Comparison of ENCODE assay signal across 1 cellular context in the genomic region with DNA sequence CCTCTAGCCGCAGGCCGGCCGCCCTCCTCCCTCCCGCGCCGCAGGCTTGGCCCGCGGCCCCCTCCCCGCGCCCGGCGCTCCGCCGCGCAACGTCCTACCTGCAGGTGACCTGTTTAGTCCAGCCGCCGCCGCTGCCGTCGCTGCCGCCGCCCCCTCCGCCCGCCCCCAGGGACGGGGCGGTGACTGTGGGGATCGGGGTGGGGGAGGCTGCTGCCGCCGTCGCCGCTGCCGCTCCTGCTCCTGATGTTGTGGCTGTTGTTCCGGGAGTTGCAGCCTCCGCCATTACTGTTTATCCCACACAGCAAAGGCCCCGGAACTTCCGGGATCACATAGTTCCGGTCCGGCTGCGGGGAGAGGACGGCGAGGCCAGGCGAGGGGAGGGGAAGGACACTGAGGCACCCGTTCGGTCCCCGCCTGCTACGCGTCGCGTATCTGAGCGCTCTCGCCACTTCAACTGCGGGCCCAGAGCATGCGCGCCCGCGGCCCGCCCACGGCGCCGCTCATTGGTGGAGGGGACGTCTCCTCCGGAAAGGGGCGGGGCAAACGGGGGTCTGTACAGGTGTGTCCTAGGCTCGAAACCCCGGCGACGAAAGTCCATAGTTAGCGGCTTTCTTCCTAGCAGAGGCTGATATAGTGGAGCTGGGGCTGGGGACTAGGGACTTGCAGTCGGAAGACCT.
A peak's percentile ranks its signal among the peaks of the same experiment; 100 is the strongest.
TF ChIP-seq lines count a peak whose summit lies in the region.

A gene with protein sequence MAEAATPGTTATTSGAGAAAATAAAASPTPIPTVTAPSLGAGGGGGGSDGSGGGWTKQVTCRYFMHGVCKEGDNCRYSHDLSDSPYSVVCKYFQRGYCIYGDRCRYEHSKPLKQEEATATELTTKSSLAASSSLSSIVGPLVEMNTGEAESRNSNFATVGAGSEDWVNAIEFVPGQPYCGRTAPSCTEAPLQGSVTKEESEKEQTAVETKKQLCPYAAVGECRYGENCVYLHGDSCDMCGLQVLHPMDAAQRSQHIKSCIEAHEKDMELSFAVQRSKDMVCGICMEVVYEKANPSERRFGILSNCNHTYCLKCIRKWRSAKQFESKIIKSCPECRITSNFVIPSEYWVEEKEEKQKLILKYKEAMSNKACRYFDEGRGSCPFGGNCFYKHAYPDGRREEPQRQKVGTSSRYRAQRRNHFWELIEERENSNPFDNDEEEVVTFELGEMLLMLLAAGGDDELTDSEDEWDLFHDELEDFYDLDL (minus strand): TSS at position 444 of the 677 bp plus-strand sequence. CDS start 161 bp downstream, at position 283.

TF ChIP-seq in K562, 482 proteins besides CTCF, POLR2A, EP300 and RAD21 (continued from another document and continues in another):
- TF ChIP-seq, protein P1, sequence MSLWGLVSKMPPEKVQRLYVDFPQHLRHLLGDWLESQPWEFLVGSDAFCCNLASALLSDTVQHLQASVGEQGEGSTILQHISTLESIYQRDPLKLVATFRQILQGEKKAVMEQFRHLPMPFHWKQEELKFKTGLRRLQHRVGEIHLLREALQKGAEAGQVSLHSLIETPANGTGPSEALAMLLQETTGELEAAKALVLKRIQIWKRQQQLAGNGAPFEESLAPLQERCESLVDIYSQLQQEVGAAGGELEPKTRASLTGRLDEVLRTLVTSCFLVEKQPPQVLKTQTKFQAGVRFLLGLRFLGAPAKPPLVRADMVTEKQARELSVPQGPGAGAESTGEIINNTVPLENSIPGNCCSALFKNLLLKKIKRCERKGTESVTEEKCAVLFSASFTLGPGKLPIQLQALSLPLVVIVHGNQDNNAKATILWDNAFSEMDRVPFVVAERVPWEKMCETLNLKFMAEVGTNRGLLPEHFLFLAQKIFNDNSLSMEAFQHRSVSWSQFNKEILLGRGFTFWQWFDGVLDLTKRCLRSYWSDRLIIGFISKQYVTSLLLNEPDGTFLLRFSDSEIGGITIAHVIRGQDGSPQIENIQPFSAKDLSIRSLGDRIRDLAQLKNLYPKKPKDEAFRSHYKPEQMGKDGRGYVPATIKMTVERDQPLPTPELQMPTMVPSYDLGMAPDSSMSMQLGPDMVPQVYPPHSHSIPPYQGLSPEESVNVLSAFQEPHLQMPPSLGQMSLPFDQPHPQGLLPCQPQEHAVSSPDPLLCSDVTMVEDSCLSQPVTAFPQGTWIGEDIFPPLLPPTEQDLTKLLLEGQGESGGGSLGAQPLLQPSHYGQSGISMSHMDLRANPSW (CRISPR knock-in tag; IDR thresholded peaks at IDR 0.05): no peak
- TF ChIP-seq POLR2AphosphoS5 (IDR thresholded peaks at IDR 0.05; ENCODE audit: control insufficient read depth, insufficient read depth, low read depth, low read length) (peak; percentile 89), EGR1 (conservative IDR thresholded peaks at IDR 0.05) (peak; percentile 81), LCOR (CRISPR knock-in tag; IDR thresholded peaks at IDR 0.05) (no peak), EWSR1 (IDR thresholded peaks at IDR 0.05; ENCODE audit: borderline replicate concordance, low read depth, partially characterized antibody) (no peak), ZNF124 (CRISPR knock-in tag; IDR thresholded peaks at IDR 0.05) (no peak), JUNB (CRISPR knock-in tag; conservative IDR thresholded peaks at IDR 0.05) (0 out of 2 replicates have a peak, but pooled peaks have one; percentile 22), KHSRP (IDR thresholded peaks at IDR 0.05) (no peak), ELF4 (CRISPR knock-in tag; IDR thresholded peaks at IDR 0.05) (peak; percentile 93), KDM2B (CRISPR knock-in tag; IDR thresholded peaks at IDR 0.05) (0 out of 2 replicates have a peak, but pooled peaks have one; percentile 62), KLF6 (CRISPR knock-in tag; IDR thresholded peaks at IDR 0.05; ENCODE audit: borderline replicate concordance) (no peak), ETV1 (tag; conservative IDR thresholded peaks at IDR 0.05; ENCODE audit: low read depth) (peak; percentile 95), GABPB2 (CRISPR knock-in tag; conservative IDR thresholded peaks at IDR 0.05) (no peak), GATAD2B (IDR thresholded peaks at IDR 0.05; ENCODE audit: borderline replicate concordance) (peak; percentile 92), MAZ (CRISPR knock-in tag; conservative IDR thresholded peaks at IDR 0.05 in 1 of 2, IDR thresholded peaks at IDR 0.05 in 1 of 2) (peak; percentile 78 to 83), GATA2 (CRISPR knock-in tag; IDR thresholded peaks at IDR 0.05) (no peak), ZNF551 (CRISPR knock-in tag; IDR thresholded peaks at IDR 0.05) (no peak), CHD4 (IDR thresholded peaks at IDR 0.05; ENCODE audit: insufficient read depth, insufficient replicate concordance, low read depth, low read length, poor library complexity, severe bottlenecking) (peak; percentile 87), RUNX1 (IDR thresholded peaks at IDR 0.05; ENCODE audit: low read depth) (0 out of 2 replicates have a peak, but pooled peaks have one; percentile 33), MAFG (tag; conservative IDR thresholded peaks at IDR 0.05) (no peak), MCM3 (IDR thresholded peaks at IDR 0.05) (no peak), SIN3B (IDR thresholded peaks at IDR 0.05; ENCODE audit: low read depth) (peak; percentile 87), SMAD2 (IDR thresholded peaks at IDR 0.05; ENCODE audit: low read depth, low read length) (no peak), NELFE (IDR thresholded peaks at IDR 0.05; ENCODE audit: insufficient read depth, insufficient read length) (no peak), FOXP1 (CRISPR knock-in tag; IDR thresholded peaks at IDR 0.05) (peak; percentile 96), NFE2L1 (tag; IDR thresholded peaks at IDR 0.05; ENCODE audit: borderline replicate concordance, low read depth) (no peak), RAD51 (IDR thresholded peaks at IDR 0.05; ENCODE audit: borderline replicate concordance, low read depth) (no peak; the same call in 1 of the 2 replicates), ZNF75A (CRISPR knock-in tag; IDR thresholded peaks at IDR 0.05) (no peak; the same call in 1 of the 2 replicates), NR4A1 (CRISPR knock-in tag; IDR thresholded peaks at IDR 0.05) (no peak), NR4A1 (tag; IDR thresholded peaks at IDR 0.05) (no peak), PTTG1 (tag; IDR thresholded peaks at IDR 0.05; ENCODE audit: low read depth) (no peak), ZZZ3 (IDR thresholded peaks at IDR 0.05) (no peak), ETV6 (IDR thresholded peaks at IDR 0.05; ENCODE audit: borderline replicate concordance in 1 of 2, low read depth in 2 of 2, low read length in 1 of 2) (peak in 1 of 2 experiments; percentile 67; a peak in 1 of 4 replicates), ETV6 (CRISPR knock-in tag; IDR thresholded peaks at IDR 0.05; ENCODE audit: borderline replicate concordance) (no peak), GTF2F1 (IDR thresholded peaks at IDR 0.05; ENCODE audit: low read depth, low read length) (peak; percentile 64; the same call in 1 of the 2 replicates)
- TF ChIP-seq, protein P2, sequence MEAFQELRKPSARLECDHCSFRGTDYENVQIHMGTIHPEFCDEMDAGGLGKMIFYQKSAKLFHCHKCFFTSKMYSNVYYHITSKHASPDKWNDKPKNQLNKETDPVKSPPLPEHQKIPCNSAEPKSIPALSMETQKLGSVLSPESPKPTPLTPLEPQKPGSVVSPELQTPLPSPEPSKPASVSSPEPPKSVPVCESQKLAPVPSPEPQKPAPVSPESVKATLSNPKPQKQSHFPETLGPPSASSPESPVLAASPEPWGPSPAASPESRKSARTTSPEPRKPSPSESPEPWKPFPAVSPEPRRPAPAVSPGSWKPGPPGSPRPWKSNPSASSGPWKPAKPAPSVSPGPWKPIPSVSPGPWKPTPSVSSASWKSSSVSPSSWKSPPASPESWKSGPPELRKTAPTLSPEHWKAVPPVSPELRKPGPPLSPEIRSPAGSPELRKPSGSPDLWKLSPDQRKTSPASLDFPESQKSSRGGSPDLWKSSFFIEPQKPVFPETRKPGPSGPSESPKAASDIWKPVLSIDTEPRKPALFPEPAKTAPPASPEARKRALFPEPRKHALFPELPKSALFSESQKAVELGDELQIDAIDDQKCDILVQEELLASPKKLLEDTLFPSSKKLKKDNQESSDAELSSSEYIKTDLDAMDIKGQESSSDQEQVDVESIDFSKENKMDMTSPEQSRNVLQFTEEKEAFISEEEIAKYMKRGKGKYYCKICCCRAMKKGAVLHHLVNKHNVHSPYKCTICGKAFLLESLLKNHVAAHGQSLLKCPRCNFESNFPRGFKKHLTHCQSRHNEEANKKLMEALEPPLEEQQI (IDR thresholded peaks at IDR 0.05): no peak
- TF ChIP-seq, protein P3, sequence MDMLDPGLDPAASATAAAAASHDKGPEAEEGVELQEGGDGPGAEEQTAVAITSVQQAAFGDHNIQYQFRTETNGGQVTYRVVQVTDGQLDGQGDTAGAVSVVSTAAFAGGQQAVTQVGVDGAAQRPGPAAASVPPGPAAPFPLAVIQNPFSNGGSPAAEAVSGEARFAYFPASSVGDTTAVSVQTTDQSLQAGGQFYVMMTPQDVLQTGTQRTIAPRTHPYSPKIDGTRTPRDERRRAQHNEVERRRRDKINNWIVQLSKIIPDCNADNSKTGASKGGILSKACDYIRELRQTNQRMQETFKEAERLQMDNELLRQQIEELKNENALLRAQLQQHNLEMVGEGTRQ (CRISPR knock-in tag; IDR thresholded peaks at IDR 0.05): no peak
- TF ChIP-seq, protein P4, sequence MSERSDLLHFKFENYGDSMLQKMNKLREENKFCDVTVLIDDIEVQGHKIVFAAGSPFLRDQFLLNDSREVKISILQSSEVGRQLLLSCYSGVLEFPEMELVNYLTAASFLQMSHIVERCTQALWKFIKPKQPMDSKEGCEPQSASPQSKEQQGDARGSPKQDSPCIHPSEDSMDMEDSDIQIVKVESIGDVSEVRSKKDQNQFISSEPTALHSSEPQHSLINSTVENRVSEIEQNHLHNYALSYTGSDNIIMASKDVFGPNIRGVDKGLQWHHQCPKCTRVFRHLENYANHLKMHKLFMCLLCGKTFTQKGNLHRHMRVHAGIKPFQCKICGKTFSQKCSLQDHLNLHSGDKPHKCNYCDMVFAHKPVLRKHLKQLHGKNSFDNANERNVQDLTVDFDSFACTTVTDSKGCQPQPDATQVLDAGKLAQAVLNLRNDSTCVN (CRISPR knock-in tag; IDR thresholded peaks at IDR 0.05): no peak
- TF ChIP-seq, protein P5, sequence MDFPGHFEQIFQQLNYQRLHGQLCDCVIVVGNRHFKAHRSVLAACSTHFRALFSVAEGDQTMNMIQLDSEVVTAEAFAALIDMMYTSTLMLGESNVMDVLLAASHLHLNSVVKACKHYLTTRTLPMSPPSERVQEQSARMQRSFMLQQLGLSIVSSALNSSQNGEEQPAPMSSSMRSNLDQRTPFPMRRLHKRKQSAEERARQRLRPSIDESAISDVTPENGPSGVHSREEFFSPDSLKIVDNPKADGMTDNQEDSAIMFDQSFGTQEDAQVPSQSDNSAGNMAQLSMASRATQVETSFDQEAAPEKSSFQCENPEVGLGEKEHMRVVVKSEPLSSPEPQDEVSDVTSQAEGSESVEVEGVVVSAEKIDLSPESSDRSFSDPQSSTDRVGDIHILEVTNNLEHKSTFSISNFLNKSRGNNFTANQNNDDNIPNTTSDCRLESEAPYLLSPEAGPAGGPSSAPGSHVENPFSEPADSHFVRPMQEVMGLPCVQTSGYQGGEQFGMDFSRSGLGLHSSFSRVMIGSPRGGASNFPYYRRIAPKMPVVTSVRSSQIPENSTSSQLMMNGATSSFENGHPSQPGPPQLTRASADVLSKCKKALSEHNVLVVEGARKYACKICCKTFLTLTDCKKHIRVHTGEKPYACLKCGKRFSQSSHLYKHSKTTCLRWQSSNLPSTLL (IDR thresholded peaks at IDR 0.05): no peak
- TF ChIP-seq, protein P6, sequence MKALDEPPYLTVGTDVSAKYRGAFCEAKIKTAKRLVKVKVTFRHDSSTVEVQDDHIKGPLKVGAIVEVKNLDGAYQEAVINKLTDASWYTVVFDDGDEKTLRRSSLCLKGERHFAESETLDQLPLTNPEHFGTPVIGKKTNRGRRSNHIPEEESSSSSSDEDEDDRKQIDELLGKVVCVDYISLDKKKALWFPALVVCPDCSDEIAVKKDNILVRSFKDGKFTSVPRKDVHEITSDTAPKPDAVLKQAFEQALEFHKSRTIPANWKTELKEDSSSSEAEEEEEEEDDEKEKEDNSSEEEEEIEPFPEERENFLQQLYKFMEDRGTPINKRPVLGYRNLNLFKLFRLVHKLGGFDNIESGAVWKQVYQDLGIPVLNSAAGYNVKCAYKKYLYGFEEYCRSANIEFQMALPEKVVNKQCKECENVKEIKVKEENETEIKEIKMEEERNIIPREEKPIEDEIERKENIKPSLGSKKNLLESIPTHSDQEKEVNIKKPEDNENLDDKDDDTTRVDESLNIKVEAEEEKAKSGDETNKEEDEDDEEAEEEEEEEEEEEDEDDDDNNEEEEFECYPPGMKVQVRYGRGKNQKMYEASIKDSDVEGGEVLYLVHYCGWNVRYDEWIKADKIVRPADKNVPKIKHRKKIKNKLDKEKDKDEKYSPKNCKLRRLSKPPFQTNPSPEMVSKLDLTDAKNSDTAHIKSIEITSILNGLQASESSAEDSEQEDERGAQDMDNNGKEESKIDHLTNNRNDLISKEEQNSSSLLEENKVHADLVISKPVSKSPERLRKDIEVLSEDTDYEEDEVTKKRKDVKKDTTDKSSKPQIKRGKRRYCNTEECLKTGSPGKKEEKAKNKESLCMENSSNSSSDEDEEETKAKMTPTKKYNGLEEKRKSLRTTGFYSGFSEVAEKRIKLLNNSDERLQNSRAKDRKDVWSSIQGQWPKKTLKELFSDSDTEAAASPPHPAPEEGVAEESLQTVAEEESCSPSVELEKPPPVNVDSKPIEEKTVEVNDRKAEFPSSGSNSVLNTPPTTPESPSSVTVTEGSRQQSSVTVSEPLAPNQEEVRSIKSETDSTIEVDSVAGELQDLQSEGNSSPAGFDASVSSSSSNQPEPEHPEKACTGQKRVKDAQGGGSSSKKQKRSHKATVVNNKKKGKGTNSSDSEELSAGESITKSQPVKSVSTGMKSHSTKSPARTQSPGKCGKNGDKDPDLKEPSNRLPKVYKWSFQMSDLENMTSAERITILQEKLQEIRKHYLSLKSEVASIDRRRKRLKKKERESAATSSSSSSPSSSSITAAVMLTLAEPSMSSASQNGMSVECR (CRISPR knock-in tag; IDR thresholded peaks at IDR 0.05): peak; percentile 87
- TF ChIP-seq, protein P7, sequence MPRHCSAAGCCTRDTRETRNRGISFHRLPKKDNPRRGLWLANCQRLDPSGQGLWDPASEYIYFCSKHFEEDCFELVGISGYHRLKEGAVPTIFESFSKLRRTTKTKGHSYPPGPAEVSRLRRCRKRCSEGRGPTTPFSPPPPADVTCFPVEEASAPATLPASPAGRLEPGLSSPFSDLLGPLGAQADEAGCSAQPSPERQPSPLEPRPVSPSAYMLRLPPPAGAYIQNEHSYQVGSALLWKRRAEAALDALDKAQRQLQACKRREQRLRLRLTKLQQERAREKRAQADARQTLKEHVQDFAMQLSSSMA (CRISPR knock-in tag; IDR thresholded peaks at IDR 0.05): no peak
- TF ChIP-seq, protein P8, sequence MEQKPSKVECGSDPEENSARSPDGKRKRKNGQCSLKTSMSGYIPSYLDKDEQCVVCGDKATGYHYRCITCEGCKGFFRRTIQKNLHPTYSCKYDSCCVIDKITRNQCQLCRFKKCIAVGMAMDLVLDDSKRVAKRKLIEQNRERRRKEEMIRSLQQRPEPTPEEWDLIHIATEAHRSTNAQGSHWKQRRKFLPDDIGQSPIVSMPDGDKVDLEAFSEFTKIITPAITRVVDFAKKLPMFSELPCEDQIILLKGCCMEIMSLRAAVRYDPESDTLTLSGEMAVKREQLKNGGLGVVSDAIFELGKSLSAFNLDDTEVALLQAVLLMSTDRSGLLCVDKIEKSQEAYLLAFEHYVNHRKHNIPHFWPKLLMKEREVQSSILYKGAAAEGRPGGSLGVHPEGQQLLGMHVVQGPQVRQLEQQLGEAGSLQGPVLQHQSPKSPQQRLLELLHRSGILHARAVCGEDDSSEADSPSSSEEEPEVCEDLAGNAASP (IDR thresholded peaks at IDR 0.05): no peak
